In the genomic region with DNA sequence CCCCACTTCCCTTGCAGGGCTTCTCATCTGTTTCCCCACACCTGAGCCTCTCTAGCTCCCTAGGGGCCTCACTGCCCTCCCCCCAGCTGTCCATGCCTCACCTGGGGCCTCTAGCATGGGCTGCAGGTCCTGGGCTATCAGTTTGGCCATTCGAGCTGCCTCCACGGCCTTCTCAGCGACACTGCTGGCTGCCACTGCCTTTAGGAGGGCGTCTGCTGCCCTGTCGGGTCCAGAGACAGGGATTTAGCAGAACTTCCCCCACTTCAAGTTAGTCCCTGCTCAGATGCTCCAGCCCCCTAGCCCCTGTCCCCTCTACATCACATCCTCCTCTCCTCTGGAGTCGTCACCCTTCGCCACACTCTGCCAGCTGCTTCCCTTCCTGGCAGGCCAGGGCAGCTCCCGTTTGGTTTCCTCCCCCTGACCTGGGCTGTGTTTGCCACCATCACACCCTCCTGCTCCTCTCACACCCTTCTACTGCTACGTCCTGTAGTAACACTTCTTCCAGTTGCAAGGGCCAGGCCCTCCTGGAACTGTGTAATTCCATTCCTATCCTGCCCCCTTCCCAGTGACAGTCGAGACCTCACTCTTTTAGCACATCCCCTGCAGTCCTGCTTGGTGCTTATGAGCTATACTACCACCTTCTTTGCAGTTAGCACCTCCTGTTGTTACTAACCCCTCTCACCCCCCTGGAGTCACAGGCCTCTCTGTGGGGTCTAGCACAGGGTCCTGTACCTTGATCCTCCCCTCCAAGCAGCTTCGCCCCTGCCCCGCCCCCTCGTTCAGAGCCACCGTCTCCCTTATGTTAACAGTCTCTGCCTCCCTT, we compare ENCODE assay signal across 1 cellular context.
TF ChIP-seq lines count a peak whose summit lies in the region.

No MANE protein-coding gene starts in this region.

TF ChIP-seq in HepG2, 621 proteins besides CTCF, POLR2A, EP300 and RAD21 (continues in another document):
- TF ChIP-seq, protein P1, sequence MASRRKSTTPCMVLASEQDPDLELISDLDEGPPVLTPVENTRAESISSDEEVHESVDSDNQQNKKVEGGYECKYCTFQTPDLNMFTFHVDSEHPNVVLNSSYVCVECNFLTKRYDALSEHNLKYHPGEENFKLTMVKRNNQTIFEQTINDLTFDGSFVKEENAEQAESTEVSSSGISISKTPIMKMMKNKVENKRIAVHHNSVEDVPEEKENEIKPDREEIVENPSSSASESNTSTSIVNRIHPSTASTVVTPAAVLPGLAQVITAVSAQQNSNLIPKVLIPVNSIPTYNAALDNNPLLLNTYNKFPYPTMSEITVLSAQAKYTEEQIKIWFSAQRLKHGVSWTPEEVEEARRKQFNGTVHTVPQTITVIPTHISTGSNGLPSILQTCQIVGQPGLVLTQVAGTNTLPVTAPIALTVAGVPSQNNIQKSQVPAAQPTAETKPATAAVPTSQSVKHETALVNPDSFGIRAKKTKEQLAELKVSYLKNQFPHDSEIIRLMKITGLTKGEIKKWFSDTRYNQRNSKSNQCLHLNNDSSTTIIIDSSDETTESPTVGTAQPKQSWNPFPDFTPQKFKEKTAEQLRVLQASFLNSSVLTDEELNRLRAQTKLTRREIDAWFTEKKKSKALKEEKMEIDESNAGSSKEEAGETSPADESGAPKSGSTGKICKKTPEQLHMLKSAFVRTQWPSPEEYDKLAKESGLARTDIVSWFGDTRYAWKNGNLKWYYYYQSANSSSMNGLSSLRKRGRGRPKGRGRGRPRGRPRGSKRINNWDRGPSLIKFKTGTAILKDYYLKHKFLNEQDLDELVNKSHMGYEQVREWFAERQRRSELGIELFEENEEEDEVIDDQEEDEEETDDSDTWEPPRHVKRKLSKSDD (CRISPR knock-in tag; IDR thresholded peaks at IDR 0.05; ENCODE audit: low read depth) = no peak
- TF ChIP-seq HNRNPUL1 (IDR thresholded peaks at IDR 0.05; ENCODE audit: low read depth, low read length) (no peak), ELF1 (CRISPR knock-in tag; IDR thresholded peaks at IDR 0.05) (no peak; the same call in 1 of the 2 replicates), MLLT10 (CRISPR knock-in tag; IDR thresholded peaks at IDR 0.05) (no peak), ZNF674 (CRISPR knock-in tag; IDR thresholded peaks at IDR 0.05; ENCODE audit: low read depth) (no peak), TOPORS (CRISPR knock-in tag; IDR thresholded peaks at IDR 0.05) (no peak), ZSCAN20 (CRISPR knock-in tag; IDR thresholded peaks at IDR 0.05; ENCODE audit: borderline replicate concordance) (no peak), GATA4 (IDR thresholded peaks at IDR 0.05; ENCODE audit: borderline replicate concordance, low read depth) (no peak), ZKSCAN5 (CRISPR knock-in tag; IDR thresholded peaks at IDR 0.05) (no peak), ZNF547 (CRISPR knock-in tag; IDR thresholded peaks at IDR 0.05) (no peak), SPEN (CRISPR knock-in tag; IDR thresholded peaks at IDR 0.05; ENCODE audit: low read depth) (peak; percentile 5; the same call in 1 of the 2 replicates), NRL (CRISPR knock-in tag; IDR thresholded peaks at IDR 0.05; ENCODE audit: borderline replicate concordance) (peak; percentile 70), NFE2 (CRISPR knock-in tag; IDR thresholded peaks at IDR 0.05) (no peak), SP5 (CRISPR knock-in tag; IDR thresholded peaks at IDR 0.05; ENCODE audit: borderline replicate concordance, low read depth) (0 out of 2 replicates have a peak, but pooled peaks have one; percentile 51), HNRNPK (IDR thresholded peaks at IDR 0.05; ENCODE audit: low read depth, low read length, poor library complexity, severe bottlenecking) (no peak), PHF20 (CRISPR knock-in tag; IDR thresholded peaks at IDR 0.05) (no peak), CREM (IDR thresholded peaks at IDR 0.05) (no peak), CREM (CRISPR knock-in tag; IDR thresholded peaks at IDR 0.05) (no peak), ZNF782 (CRISPR knock-in tag; IDR thresholded peaks at IDR 0.05; ENCODE audit: borderline replicate concordance) (0 out of 2 replicates have a peak, but pooled peaks have one; percentile 28), ZNF33B (CRISPR knock-in tag; IDR thresholded peaks at IDR 0.05) (no peak), HNRNPLL (IDR thresholded peaks at IDR 0.05; ENCODE audit: low read depth, low read length, poor library complexity, severe bottlenecking) (no peak), POLR2AphosphoS5 (IDR thresholded peaks at IDR 0.05; ENCODE audit: low read depth, low read length) (no peak), HNF4G (IDR thresholded peaks at IDR 0.05; ENCODE audit: borderline replicate concordance, low read depth, low read length) (peak; percentile 25; the same call in 1 of the 2 replicates), HNF4G (CRISPR knock-in tag; IDR thresholded peaks at IDR 0.05; ENCODE audit: borderline replicate concordance, low read depth) (no peak), NFYC (CRISPR knock-in tag; IDR thresholded peaks at IDR 0.05) (no peak)
- TF ChIP-seq, protein P2, sequence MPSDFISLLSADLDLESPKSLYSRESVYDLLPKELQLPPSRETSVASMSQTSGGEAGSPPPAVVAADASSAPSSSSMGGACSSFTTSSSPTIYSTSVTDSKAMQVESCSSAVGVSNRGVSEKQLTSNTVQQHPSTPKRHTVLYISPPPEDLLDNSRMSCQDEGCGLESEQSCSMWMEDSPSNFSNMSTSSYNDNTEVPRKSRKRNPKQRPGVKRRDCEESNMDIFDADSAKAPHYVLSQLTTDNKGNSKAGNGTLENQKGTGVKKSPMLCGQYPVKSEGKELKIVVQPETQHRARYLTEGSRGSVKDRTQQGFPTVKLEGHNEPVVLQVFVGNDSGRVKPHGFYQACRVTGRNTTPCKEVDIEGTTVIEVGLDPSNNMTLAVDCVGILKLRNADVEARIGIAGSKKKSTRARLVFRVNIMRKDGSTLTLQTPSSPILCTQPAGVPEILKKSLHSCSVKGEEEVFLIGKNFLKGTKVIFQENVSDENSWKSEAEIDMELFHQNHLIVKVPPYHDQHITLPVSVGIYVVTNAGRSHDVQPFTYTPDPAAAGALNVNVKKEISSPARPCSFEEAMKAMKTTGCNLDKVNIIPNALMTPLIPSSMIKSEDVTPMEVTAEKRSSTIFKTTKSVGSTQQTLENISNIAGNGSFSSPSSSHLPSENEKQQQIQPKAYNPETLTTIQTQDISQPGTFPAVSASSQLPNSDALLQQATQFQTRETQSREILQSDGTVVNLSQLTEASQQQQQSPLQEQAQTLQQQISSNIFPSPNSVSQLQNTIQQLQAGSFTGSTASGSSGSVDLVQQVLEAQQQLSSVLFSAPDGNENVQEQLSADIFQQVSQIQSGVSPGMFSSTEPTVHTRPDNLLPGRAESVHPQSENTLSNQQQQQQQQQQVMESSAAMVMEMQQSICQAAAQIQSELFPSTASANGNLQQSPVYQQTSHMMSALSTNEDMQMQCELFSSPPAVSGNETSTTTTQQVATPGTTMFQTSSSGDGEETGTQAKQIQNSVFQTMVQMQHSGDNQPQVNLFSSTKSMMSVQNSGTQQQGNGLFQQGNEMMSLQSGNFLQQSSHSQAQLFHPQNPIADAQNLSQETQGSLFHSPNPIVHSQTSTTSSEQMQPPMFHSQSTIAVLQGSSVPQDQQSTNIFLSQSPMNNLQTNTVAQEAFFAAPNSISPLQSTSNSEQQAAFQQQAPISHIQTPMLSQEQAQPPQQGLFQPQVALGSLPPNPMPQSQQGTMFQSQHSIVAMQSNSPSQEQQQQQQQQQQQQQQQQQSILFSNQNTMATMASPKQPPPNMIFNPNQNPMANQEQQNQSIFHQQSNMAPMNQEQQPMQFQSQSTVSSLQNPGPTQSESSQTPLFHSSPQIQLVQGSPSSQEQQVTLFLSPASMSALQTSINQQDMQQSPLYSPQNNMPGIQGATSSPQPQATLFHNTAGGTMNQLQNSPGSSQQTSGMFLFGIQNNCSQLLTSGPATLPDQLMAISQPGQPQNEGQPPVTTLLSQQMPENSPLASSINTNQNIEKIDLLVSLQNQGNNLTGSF (CRISPR knock-in tag; IDR thresholded peaks at IDR 0.05) = no peak
- TF ChIP-seq, protein P3, sequence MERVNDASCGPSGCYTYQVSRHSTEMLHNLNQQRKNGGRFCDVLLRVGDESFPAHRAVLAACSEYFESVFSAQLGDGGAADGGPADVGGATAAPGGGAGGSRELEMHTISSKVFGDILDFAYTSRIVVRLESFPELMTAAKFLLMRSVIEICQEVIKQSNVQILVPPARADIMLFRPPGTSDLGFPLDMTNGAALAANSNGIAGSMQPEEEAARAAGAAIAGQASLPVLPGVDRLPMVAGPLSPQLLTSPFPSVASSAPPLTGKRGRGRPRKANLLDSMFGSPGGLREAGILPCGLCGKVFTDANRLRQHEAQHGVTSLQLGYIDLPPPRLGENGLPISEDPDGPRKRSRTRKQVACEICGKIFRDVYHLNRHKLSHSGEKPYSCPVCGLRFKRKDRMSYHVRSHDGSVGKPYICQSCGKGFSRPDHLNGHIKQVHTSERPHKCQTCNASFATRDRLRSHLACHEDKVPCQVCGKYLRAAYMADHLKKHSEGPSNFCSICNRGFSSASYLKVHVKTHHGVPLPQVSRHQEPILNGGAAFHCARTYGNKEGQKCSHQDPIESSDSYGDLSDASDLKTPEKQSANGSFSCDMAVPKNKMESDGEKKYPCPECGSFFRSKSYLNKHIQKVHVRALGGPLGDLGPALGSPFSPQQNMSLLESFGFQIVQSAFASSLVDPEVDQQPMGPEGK (CRISPR knock-in tag; IDR thresholded peaks at IDR 0.05) = peak; percentile 56
- TF ChIP-seq, protein P4, sequence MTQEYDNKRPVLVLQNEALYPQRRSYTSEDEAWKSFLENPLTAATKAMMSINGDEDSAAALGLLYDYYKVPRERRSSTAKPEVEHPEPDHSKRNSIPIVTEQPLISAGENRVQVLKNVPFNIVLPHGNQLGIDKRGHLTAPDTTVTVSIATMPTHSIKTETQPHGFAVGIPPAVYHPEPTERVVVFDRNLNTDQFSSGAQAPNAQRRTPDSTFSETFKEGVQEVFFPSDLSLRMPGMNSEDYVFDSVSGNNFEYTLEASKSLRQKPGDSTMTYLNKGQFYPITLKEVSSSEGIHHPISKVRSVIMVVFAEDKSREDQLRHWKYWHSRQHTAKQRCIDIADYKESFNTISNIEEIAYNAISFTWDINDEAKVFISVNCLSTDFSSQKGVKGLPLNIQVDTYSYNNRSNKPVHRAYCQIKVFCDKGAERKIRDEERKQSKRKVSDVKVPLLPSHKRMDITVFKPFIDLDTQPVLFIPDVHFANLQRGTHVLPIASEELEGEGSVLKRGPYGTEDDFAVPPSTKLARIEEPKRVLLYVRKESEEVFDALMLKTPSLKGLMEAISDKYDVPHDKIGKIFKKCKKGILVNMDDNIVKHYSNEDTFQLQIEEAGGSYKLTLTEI (CRISPR knock-in tag; conservative IDR thresholded peaks at IDR 0.05) = no peak
- TF ChIP-seq, protein P5, sequence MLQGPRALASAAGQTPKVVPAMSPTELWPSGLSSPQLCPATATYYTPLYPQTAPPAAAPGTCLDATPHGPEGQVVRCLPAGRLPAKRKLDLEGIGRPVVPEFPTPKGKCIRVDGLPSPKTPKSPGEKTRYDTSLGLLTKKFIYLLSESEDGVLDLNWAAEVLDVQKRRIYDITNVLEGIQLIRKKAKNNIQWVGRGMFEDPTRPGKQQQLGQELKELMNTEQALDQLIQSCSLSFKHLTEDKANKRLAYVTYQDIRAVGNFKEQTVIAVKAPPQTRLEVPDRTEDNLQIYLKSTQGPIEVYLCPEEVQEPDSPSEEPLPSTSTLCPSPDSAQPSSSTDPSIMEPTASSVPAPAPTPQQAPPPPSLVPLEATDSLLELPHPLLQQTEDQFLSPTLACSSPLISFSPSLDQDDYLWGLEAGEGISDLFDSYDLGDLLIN (CRISPR knock-in tag; IDR thresholded peaks at IDR 0.05; ENCODE audit: borderline replicate concordance) = no peak
- TF ChIP-seq, protein P6, sequence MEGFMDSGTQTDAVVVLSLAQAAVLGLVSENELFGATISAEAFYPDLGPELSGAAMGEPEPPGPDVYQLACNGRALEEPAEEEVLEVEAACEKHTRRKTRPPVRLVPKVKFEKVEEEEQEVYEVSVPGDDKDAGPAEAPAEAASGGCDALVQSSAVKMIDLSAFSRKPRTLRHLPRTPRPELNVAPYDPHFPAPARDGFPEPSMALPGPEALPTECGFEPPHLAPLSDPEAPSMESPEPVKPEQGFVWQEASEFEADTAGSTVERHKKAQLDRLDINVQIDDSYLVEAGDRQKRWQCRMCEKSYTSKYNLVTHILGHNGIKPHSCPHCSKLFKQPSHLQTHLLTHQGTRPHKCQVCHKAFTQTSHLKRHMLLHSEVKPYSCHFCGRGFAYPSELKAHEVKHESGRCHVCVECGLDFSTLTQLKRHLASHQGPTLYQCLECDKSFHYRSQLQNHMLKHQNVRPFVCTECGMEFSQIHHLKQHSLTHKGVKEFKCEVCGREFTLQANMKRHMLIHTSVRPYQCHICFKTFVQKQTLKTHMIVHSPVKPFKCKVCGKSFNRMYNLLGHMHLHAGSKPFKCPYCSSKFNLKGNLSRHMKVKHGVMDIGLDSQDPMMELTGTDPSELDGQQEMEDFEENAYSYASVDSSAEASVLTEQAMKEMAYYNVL (CRISPR knock-in tag; IDR thresholded peaks at IDR 0.05; ENCODE audit: borderline replicate concordance) = no peak
- TF ChIP-seq, protein P7, sequence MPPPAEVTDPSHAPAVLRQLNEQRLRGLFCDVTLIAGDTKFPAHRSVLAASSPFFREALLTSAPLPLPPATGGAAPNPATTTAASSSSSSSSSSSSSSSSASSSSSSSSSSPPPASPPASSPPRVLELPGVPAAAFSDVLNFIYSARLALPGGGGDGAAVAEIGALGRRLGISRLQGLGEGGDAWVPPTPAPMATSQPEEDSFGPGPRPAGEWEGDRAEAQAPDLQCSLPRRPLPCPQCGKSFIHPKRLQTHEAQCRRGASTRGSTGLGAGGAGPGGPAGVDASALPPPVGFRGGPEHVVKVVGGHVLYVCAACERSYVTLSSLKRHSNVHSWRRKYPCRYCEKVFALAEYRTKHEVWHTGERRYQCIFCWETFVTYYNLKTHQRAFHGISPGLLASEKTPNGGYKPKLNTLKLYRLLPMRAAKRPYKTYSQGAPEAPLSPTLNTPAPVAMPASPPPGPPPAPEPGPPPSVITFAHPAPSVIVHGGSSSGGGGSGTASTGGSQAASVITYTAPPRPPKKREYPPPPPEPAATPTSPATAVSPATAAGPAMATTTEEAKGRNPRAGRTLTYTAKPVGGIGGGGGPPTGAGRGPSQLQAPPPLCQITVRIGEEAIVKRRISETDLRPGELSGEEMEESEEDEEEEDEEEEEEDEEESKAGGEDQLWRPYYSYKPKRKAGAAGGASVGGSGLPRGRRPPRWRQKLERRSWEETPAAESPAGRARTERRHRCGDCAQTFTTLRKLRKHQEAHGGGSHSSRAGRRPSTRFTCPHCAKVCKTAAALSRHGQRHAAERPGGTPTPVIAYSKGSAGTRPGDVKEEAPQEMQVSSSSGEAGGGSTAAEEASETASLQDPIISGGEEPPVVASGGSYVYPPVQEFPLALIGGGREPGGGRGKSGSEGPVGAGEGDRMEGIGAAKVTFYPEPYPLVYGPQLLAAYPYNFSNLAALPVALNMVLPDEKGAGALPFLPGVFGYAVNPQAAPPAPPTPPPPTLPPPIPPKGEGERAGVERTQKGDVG (CRISPR knock-in tag; IDR thresholded peaks at IDR 0.05; ENCODE audit: borderline replicate concordance) = no peak
- TF ChIP-seq, protein P8, sequence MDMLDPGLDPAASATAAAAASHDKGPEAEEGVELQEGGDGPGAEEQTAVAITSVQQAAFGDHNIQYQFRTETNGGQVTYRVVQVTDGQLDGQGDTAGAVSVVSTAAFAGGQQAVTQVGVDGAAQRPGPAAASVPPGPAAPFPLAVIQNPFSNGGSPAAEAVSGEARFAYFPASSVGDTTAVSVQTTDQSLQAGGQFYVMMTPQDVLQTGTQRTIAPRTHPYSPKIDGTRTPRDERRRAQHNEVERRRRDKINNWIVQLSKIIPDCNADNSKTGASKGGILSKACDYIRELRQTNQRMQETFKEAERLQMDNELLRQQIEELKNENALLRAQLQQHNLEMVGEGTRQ (IDR thresholded peaks at IDR 0.05; ENCODE audit: low read depth, low read length) = no peak
- TF ChIP-seq, protein P8 (CRISPR knock-in tag; IDR thresholded peaks at IDR 0.05; ENCODE audit: borderline replicate concordance) = no peak
